ENCODE assay signal across 7 cellular contexts in the genomic region with DNA sequence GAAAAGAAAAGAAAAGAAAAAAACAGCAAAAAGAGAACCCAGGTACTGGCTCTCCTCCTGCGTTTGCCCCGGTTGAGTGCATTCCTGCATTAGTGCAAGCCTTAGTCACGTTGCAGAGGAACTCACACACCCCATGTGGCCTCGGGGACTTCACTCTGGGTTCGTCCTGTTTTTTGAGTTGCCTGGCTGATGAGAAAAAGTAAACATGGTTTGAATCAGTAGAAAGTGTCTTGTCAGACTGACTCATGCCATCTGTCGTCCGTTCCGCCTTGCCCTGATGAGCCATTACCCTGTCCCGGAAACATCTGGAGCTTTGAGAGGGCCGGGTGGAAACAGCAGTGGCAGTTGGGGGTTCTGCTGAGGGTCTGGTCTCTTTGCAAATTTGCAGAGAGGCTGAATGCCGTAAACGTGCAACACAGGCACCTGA. TPM values are rescaled to one million over a fixed set of nuclear protein-coding genes. Genes with fewer than 3 reads are reported as not detected.
DNase-seq lines count a peak whose midpoint lies in the region; ATAC-seq and TF ChIP-seq lines count a peak whose summit lies in the region.

No MANE protein-coding gene starts in this region.

- peak; percentile 90 for ATAC-seq in GM19043 (IDR thresholded peaks at IDR 0.05; ENCODE audit: low read depth, unreplicated experiment)
- peak; percentile 89 for ATAC-seq in HG03135 (IDR thresholded peaks at IDR 0.05; ENCODE audit: unreplicated experiment)
- ATAC-seq in thoracic aorta (ENCODE audit: insufficient number of reproducible peaks, low FRiP score, low read depth) = no peak

- peak; percentile 49 for DNase-seq in effector CD4-positive, alpha-beta T cell
- DNase-seq in thoracic aorta (ENCODE audit: low spot score) = peak; percentile 33
- DNase-seq in NCI-H1092 (lab: John Stamatoyannopoulos, UW) = no peak

- H3K9me3 ChIP-seq in muscle layer of duodenum (ENCODE audit: control insufficient read depth in 1 of 2, low read length in 2 of 2) (no peaks in the 10 kb centered on the region), thoracic aorta (no peaks in the 10 kb centered on the region)

- peak overlapping the region; percentile 21 for H3K4me3 ChIP-seq in WI38 (ENCODE audit: low read depth, low read length)
- peak overlapping the region in 1 of 2 donors; percentile 27 for H3K4me3 ChIP-seq in muscle layer of duodenum (ENCODE audit: low read depth in 1 of 2, low read length in 2 of 2)
- H3K4me3 ChIP-seq in thoracic aorta = peak overlapping the region; percentile 18

- H3K36me3 ChIP-seq in muscle layer of duodenum (ENCODE audit: control insufficient read depth in 1 of 2, insufficient read depth in 2 of 2, low read length in 2 of 2) (peaks cover 0 to 2% of the 10 kb centered on the region in 2 donors), thoracic aorta (no peaks in the 10 kb centered on the region)

- H3K27ac ChIP-seq in muscle layer of duodenum (ENCODE audit: low read length) (peak overlapping the region; percentile 46), thoracic aorta (no peak overlapping the region)

- H3K4me1 ChIP-seq in muscle layer of duodenum (ENCODE audit: control insufficient read depth in 1 of 2, insufficient read depth in 2 of 2, low read length in 2 of 2) (peaks cover 18 to 74% of the 10 kb centered on the region in 2 donors), thoracic aorta (ENCODE audit: control insufficient read depth in 1 of 2, low read depth in 2 of 2) (peaks cover 61 to 82% of the 10 kb centered on the region in 2 donors)

- TF ChIP-seq CTCF in WI38 (IDR thresholded peaks at IDR 0.05; ENCODE audit: low read depth, low read length) (no peak), thoracic aorta (IDR thresholded peaks at IDR 0.05) (no peak)

- H3K27me3 ChIP-seq in muscle layer of duodenum (ENCODE audit: low read depth, low read length) (no peaks in the 10 kb centered on the region), thoracic aorta (replicated peaks; ENCODE audit: insufficient read depth) (no peaks in the 10 kb centered on the region)

RNA-seq across cellular contexts. Expression of gene CD99, which starts 16.3 kb away (rescaled TPM):
- total RNA-seq in thoracic aorta = 100 to 1,000 TPM; 490 to 527 TPM

RNA-seq across cellular contexts. Expression of gene XG, which starts 44.5 kb away (rescaled TPM):
- total RNA-seq in thoracic aorta = 10 to 100 TPM; 18.1 to 29.6 TPM
